7 cellular contexts compared by ENCODE assay signal in the genomic region with DNA sequence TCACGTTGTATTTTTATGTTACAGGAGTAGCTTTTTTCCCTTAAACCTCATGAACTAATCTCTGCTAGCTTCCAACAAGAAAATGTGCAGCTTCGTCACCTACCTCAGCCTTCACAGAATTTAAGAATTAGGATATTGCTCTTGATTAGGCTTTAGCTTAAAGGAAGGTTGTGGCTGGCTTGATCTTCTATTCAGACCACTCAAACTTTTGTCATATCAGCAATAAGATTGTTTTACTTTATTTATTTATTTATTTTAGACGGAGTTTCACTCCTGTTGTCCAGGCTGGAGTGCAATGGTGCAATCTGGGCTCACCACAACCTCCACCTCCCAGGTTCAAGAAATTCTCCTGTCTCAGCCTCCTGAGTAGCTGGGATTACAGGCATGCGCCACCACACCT.
"Had no signal": no experiment of that assay in that cellular context is flagged by ENCODE, and none has a peak within 500 bp of the region (broad histone marks: within the 10 kb centered on the region; RNA-seq: fewer than 3 reads in every experiment).

No MANE protein-coding gene starts in this region.

- H3K27ac ChIP-seq: KMS-11 had no signal

- H2AFZ ChIP-seq: GM23338 had no signal

- FAIRE-seq: H1, HTR-8/SVneo had no signal

- ATAC-seq: GM23338 had no signal

- DNase-seq: H9, HCEC 1CT, KBM-7 had no signal

- H3K4me2 ChIP-seq: GM23338, KMS-11 had no signal

- H3K4me3 Mint-ChIP-seq: GM23338, H9 had no signal

- H3K9ac ChIP-seq: KMS-11 had no signal

- H3K27ac Mint-ChIP-seq: GM23338, H9 had no signal

- H3K4me1 Mint-ChIP-seq: GM23338, H9 had no signal

- H3K4me3 ChIP-seq: GM23338 had no signal
